Comparison of ENCODE assay signal across 8 cellular contexts in the genomic region with DNA sequence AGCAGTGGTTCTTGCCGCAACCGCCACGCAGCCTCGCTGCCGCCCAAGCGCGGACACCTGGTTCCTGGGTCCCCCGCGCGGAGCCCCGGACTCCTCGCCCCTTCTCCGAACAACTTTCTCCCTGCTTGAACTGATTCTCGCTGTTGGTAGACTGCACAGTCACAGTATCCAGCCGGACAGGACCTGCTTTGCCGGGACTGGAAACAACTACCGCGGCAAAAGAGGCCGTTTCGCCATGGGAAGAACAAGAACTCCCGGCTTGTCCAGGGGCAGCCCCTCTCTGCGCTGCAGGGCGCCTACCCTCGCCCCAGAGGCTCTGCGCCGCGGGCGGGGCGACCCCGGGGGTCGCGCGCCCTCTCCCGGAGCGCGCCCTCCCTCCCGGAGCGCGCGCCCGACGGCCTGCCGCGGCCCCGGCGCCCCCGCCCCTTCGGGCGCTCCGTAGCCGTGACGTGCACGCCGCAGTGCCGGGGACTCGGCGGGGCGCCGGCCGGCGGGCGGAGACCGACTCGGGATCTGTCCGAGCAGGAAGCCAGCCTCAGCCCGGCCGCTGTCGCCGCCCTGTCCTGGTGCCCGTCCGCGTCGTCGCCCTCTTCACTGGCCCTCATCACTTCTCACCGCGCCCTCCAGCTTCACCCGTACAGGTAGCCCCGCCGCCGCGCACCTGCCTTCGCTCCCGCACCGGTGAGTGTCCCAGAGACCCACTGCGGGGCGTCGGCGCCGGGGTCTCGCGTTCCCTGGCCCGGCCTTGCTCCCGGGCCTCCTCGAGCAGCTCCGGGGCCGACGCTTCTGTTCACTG. TPM values are rescaled to one million over a fixed set of nuclear protein-coding genes. Genes with fewer than 3 reads are reported as not detected.
DNase-seq lines count a peak whose midpoint lies in the region; ATAC-seq and TF ChIP-seq lines count a peak whose summit lies in the region.

TSS of gene MYO6 (plus strand) at position 497 of the 796 bp plus-strand sequence. CDS start 68,309 bp downstream, outside the sequence.

- no peaks in the 10 kb centered on the region for H3K9me3 ChIP-seq in CD4-positive, alpha-beta memory T cell (ENCODE audit: control insufficient read depth in 1 of 2, low read length in 2 of 2)
- no peaks in the 10 kb centered on the region for H3K9me3 ChIP-seq in PC-9 (ENCODE audit: insufficient read depth, low read depth)
- H3K9me3 ChIP-seq in neuronal stem cell (replicated peaks in 1 of 2; ENCODE audit: control insufficient read depth in 2 of 2, insufficient read depth in 1 of 2, low read depth in 1 of 2, low read length in 2 of 2) = no peaks in the 10 kb centered on the region
- H3K9me3 ChIP-seq in upper lobe of left lung = no peaks in the 10 kb centered on the region

- H3K27ac ChIP-seq in CD4-positive, alpha-beta memory T cell (ENCODE audit: low read depth, low read length) = peak within 1 kb of the TSS; percentile 38
- H3K27ac ChIP-seq in PC-9 = peak within 1 kb of the TSS; percentile 93
- peak within 1 kb of the TSS; percentile 39 for H3K27ac ChIP-seq in neuronal stem cell (replicated peaks; ENCODE audit: low read length)
- H3K27ac ChIP-seq in upper lobe of left lung = peak within 1 kb of the TSS; percentile 88 to 94 (median 92)

- no peak for TF ChIP-seq EP300 in upper lobe of left lung (IDR thresholded peaks at IDR 0.05)

- H3K9me3 Mint-ChIP-seq in CD4-positive, alpha-beta memory T cell = no peaks in the 10 kb centered on the region

- WGBS in neuronal stem cell (ENCODE audit: extremely low coverage in 2 of 2, insufficient read length in 2 of 2, insufficient replicate concordance in 1 of 2), 2 donors = no CpG with 5 or more reads among the region's 97 CpGs
- WGBS in upper lobe of left lung, 2 donors = 0 to 1% methylated on average over 26 to 46 of the region's 97 CpGs

- H3K27me3 Mint-ChIP-seq in CD4-positive, alpha-beta memory T cell = peaks cover 10 to 21% of the 10 kb centered on the region in 2 donors

- TF ChIP-seq POLR2A in upper lobe of left lung (IDR thresholded peaks at IDR 0.05) = peak in 3 of 4 donors; percentile 61 to 93 (median 90)

- H3K23ac ChIP-seq in neuronal stem cell (ENCODE audit: low read depth, low read length, poor library complexity) = peak within 1 kb of the TSS; percentile 98

- H3K36me3 ChIP-seq in CD4-positive, alpha-beta memory T cell (ENCODE audit: insufficient read depth, low read length) = no peaks in the 10 kb centered on the region
- H3K36me3 ChIP-seq in PC-9 (ENCODE audit: low read depth) = no peaks in the 10 kb centered on the region
- no peaks in the 10 kb centered on the region for H3K36me3 ChIP-seq in neuronal stem cell (replicated peaks in 1 of 2; ENCODE audit: control insufficient read depth in 2 of 2, insufficient read depth in 2 of 2, low read length in 2 of 2)
- no peaks in the 10 kb centered on the region for H3K36me3 ChIP-seq in upper lobe of left lung

- H3K4me3 Mint-ChIP-seq in CD4-positive, alpha-beta memory T cell = peak within 1 kb of the TSS; percentile 92 to 98 (median 96)

- no peak within 1 kb of the TSS for H2BK120ac ChIP-seq in neuronal stem cell (ENCODE audit: low read depth, low read length)

- TF ChIP-seq CTCF in PC-9 (conservative IDR thresholded peaks at IDR 0.05) (no peak), upper lobe of left lung (IDR thresholded peaks at IDR 0.05) (peak in 1 of 6 experiments; percentile 14)

- H3F3A ChIP-seq in PC-9 (ENCODE audit: insufficient read depth, low read depth) = peaks cover 41% of the 10 kb centered on the region

- peak within 1 kb of the TSS; percentile 99 for H4K91ac ChIP-seq in neuronal stem cell (ENCODE audit: low read depth, low read length, poor library complexity)

- intact Hi-C loops in CD4-positive, alpha-beta memory T cell (cut with micrococcal nuclease) = loop anchor here (5.0 to 10.0 kb wide), 2 partner anchors 147 to 464 kb away; partner anchors contain the start of genes SENP6 and TMEM30A
- intact Hi-C loops in PC-9 (cut with micrococcal nuclease; ENCODE audit: unreplicated experiment) = loop anchor here (2.0 kb wide), 1 partner anchor 216 kb away; no protein-coding TSS in a partner anchor

- peak within 1 kb of the TSS; percentile 92 for H4K8ac ChIP-seq in neuronal stem cell (ENCODE audit: low read depth, low read length)

- peak within 1 kb of the TSS; percentile 96 for H3K18ac ChIP-seq in neuronal stem cell (ENCODE audit: low read length)

- peak within 1 kb of the TSS; percentile 88 for H3K4me2 ChIP-seq in PC-9
- peak within 1 kb of the TSS; percentile 73 for H3K4me2 ChIP-seq in neuronal stem cell (ENCODE audit: insufficient read depth, low read length, poor library complexity, severe bottlenecking)

- H3K79me1 ChIP-seq in neuronal stem cell (ENCODE audit: low read depth, low read length) = no peaks in the 10 kb centered on the region

- no peak within 1 kb of the TSS for H3K4ac ChIP-seq in neuronal stem cell (ENCODE audit: low read length)

- peak within 1 kb of the TSS; percentile 93 for H2AFZ ChIP-seq in PC-9
- peak within 1 kb of the TSS; percentile 99 for H2AFZ ChIP-seq in neuronal stem cell (ENCODE audit: low read length)

- peak within 1 kb of the TSS; percentile 75 for H2BK5ac ChIP-seq in neuronal stem cell (ENCODE audit: low read length)

- peak within 1 kb of the TSS; percentile 69 to 78 for H3K4me3 ChIP-seq in CD4-positive, alpha-beta memory T cell (ENCODE audit: low read length in 2 of 2)
- H3K4me3 ChIP-seq in PC-9 = peak within 1 kb of the TSS; percentile 88
- peak within 1 kb of the TSS; percentile 92 to 99 for H3K4me3 ChIP-seq in neuronal stem cell (ENCODE audit: low read length in 2 of 2)
- peak within 1 kb of the TSS; percentile 69 to 93 (median 80) for H3K4me3 ChIP-seq in upper lobe of left lung

- H3K9ac ChIP-seq in neuronal stem cell (ENCODE audit: low read depth, low read length, poor library complexity) = peak within 1 kb of the TSS; percentile 95

- no peak within 1 kb of the TSS for H2AK5ac ChIP-seq in neuronal stem cell (ENCODE audit: low read depth, low read length)

- H3K4me1 Mint-ChIP-seq in CD4-positive, alpha-beta memory T cell = peaks cover 5 to 14% (median 11%) of the 10 kb centered on the region in 4 donors

- H3K27ac Mint-ChIP-seq in CD4-positive, alpha-beta memory T cell = peak within 1 kb of the TSS; percentile 79 to 89 (median 85)

- peak within 1 kb of the TSS; percentile 82 for H3K14ac ChIP-seq in neuronal stem cell (ENCODE audit: low read length)

- POLR2A ChIA-PET in CD4-positive, alpha-beta memory T cell (lab: Charles Lee; ENCODE audit: partially characterized antibody) = no interaction called here
- POLR2A ChIA-PET in PC-9 (lab: Charles Lee; ENCODE audit: unreplicated experiment) = no interaction called here

- peak; percentile 45 to 54 (median 50) for DNase-seq in CD4-positive, alpha-beta memory T cell
- DNase-seq in PC-9 (peak; percentile 53 to 86), glomerular endothelial cell (ENCODE audit: extremely low read depth, low read depth, low spot score) (no peak), neuronal stem cell (ENCODE audit: low spot score) (peak; percentile 76), upper lobe of left lung (peak; percentile 78 to 96)
- DNase-seq in activated naive CD4-positive, alpha-beta T cell treated with anti-CD3 and anti-CD28 coated beads, Interleukin-2, amount 50 U/mL, for 16 hours = peak; percentile 32

- BruUV-seq in PC-9 (replicated peaks; lab: Mats Ljungman, UMichigan) = no TSS peak

- CTCF ChIA-PET in CD4-positive, alpha-beta memory T cell (lab: Charles Lee; ENCODE audit: partially characterized antibody) = no interaction called here
- CTCF ChIA-PET in PC-9 (lab: Charles Lee) = no interaction called here

- H3K9me2 ChIP-seq in PC-9 (ENCODE audit: insufficient read depth) = no peaks in the 10 kb centered on the region

- H2BK12ac ChIP-seq in neuronal stem cell (ENCODE audit: low read length) = peak within 1 kb of the TSS; percentile 97

- peaks cover 0 to 8% of the 10 kb centered on the region in 2 donors for H3K36me3 Mint-ChIP-seq in CD4-positive, alpha-beta memory T cell

- H3K27me3 ChIP-seq in CD4-positive, alpha-beta memory T cell (ENCODE audit: insufficient read depth, low read length) = no peaks in the 10 kb centered on the region
- no peaks in the 10 kb centered on the region for H3K27me3 ChIP-seq in PC-9 (ENCODE audit: insufficient read depth, low read depth)
- H3K27me3 ChIP-seq in neuronal stem cell (ENCODE audit: control insufficient read depth in 3 of 3, insufficient read depth in 3 of 3, low read depth in 1 of 3, low read length in 3 of 3) = peaks cover 4 to 8% (median 6%) of the 10 kb centered on the region in 3 experiments
- no peaks in the 10 kb centered on the region for H3K27me3 ChIP-seq in upper lobe of left lung

- H3K4me1 ChIP-seq in CD4-positive, alpha-beta memory T cell (ENCODE audit: insufficient read depth, low read length) = peaks cover 13% of the 10 kb centered on the region
- H3K4me1 ChIP-seq in PC-9 (replicated peaks; ENCODE audit: insufficient read depth) = peaks cover 51% of the 10 kb centered on the region
- peaks cover 0 to 4% of the 10 kb centered on the region in 2 donors for H3K4me1 ChIP-seq in neuronal stem cell (ENCODE audit: control insufficient read depth in 2 of 2, insufficient read depth in 1 of 2, low read depth in 1 of 2, low read length in 2 of 2)
- peaks cover 20 to 30% (median 28%) of the 10 kb centered on the region in 4 donors for H3K4me1 ChIP-seq in upper lobe of left lung

- H2BK15ac ChIP-seq in neuronal stem cell (ENCODE audit: low read length) = peak within 1 kb of the TSS; percentile 98

- H4K20me1 ChIP-seq in PC-9 (ENCODE audit: insufficient read depth) = no peaks in the 10 kb centered on the region

- H3K79me2 ChIP-seq in PC-9 (ENCODE audit: low read depth) = peaks cover 46% of the 10 kb centered on the region

- ATAC-seq in GM19351 (IDR thresholded peaks at IDR 0.05; ENCODE audit: unreplicated experiment) (peak; percentile 79), HG03439 (IDR thresholded peaks at IDR 0.05; ENCODE audit: unreplicated experiment) (peak; percentile 79), upper lobe of left lung (ENCODE audit: low FRiP score in 2 of 2) (peak; percentile 91 to 96)

RNA-seq across cellular contexts. Expression of gene MYO6, which starts in this region (rescaled TPM):
- 1 to 10 TPM; 4.1 to 4.4 TPM for total RNA-seq in CD4-positive, alpha-beta memory T cell
- 1 to 10 TPM; 3.3 to 5.7 TPM for polyA plus RNA-seq in CD4-positive, alpha-beta memory T cell
- 93.0 and 98.2 TPM in 2 replicates for total RNA-seq in PC-9 (2021)
- 46.6 and 55.8 TPM in 2 replicates for total RNA-seq in glomerular endothelial cell
- polyA plus RNA-seq in neuronal stem cell (2013, experiment 1 of 2) = 20.2 TPM
- polyA plus RNA-seq in neuronal stem cell (2013, experiment 2 of 2) = 19.9 TPM
- total RNA-seq in upper lobe of left lung = 10 to 100 TPM; 49.0 to 94.3 (median 80.4) TPM

Comparison
In these comparisons a context has a peak if more than half of its experiments do, and no peak if none do; other contexts are left out.
1. H3K27ac ChIP-seq: peak in every context shown above with its lines; median percentile 93 in PC-9; 92 in upper lobe of left lung; 39 in neuronal stem cell; 38 in CD4-positive, alpha-beta memory T cell.